ENCODE assay signal across 19 cellular contexts in genomic region chr2:211331736-211332135, GRCh38.
DNase-seq lines count a peak whose midpoint lies in the region; ATAC-seq and TF ChIP-seq lines count a peak whose summit lies in the region.
"Had no signal": no experiment of that assay in that cellular context is flagged by ENCODE, and none has a peak within 500 bp of the region (broad histone marks: within the 10 kb centered on the region; RNA-seq: fewer than 3 reads in every experiment).

No MANE protein-coding gene starts in this region.

- ATAC-seq in HG02981 (IDR thresholded peaks at IDR 0.05; ENCODE audit: unreplicated experiment) (no peak), GM21723 (IDR thresholded peaks at IDR 0.05; ENCODE audit: unreplicated experiment) (no peak), HG03378 (IDR thresholded peaks at IDR 0.05; ENCODE audit: unreplicated experiment) (no peak)
- ATAC-seq: HCT116 had no signal

- intact Hi-C loops in ovary (cut with DNase I), result no loop called here

- DNase-seq in ELF-1 (ENCODE audit: low read depth, low spot score) (peak; percentile 81), iPS DF 19.7 (ENCODE audit: low read depth, low spot score) (peak; percentile 86), iPS-NIHi7 (ENCODE audit: extremely low spot score) (peak; percentile 53), ovary (no peak)
- DNase-seq: GM23248, NCI-H1048, NCI-H187, NCI-H2081 treated with DMSO at 0.1 percent for 48 hours, NCI-H2171, NCI-H226, NCI-H510A, NCI-H69, Peyer's patch, SHP77 treated with DMSO at 0.1 percent for 48 hours had no signal

- no peak for TF ChIP-seq CTCF in ovary (IDR thresholded peaks at IDR 0.05)

- TF ChIP-seq EP300 in ovary (IDR thresholded peaks at IDR 0.05), result no peak

- H3K4me1 ChIP-seq in HUES6 (ENCODE audit: control insufficient read depth, insufficient read depth, low read length), result peaks cover 38% of the 10 kb centered on the region
- H3K4me1 ChIP-seq in ovary (ENCODE audit: insufficient read depth), result no peaks in the 10 kb centered on the region
- H3K4me1 ChIP-seq: Peyer's patch had no signal

- H3K4me3 ChIP-seq in HUES6 (ENCODE audit: low read depth, low read length) (0 out of 2 replicates have a peak overlapping the region, but pooled peaks have one; percentile 2), ovary (no peak overlapping the region)
- H3K4me3 ChIP-seq: GM23248, Peyer's patch had no signal

- H3K27ac ChIP-seq in HUES6 (ENCODE audit: low read depth, low read length), result peak overlapping the region; percentile 77; the same call in 1 of the 2 replicates
- no peak overlapping the region for H3K27ac ChIP-seq in ovary
- H3K27ac ChIP-seq: GM23248, Peyer's patch had no signal

- 48 to 52% (median 51%) methylated on average over 2 of the region's 2 CpGs for WGBS in ovary, 3 donors

- H3K9me3 ChIP-seq in HUES6 (ENCODE audit: control insufficient read depth, insufficient read depth, low read depth, low read length) (no peaks in the 10 kb centered on the region), ovary (no peaks in the 10 kb centered on the region)
- H3K9me3 ChIP-seq: Peyer's patch had no signal

- H3K9ac ChIP-seq in HUES6 (ENCODE audit: low read length), result no peak overlapping the region
- H3K9ac ChIP-seq: GM23248 had no signal

- TF ChIP-seq POLR2A in ovary (IDR thresholded peaks at IDR 0.05), result no peak

- H3K27me3 ChIP-seq in HUES6 (ENCODE audit: control insufficient read depth, insufficient read depth, low read length) (no peaks in the 10 kb centered on the region; the same call in 1 of the 2 replicates), ovary (no peaks in the 10 kb centered on the region)
- H3K27me3 ChIP-seq: Peyer's patch had no signal

- H3K36me3 ChIP-seq in HUES6 (ENCODE audit: control insufficient read depth, insufficient read depth, low read length), result no peaks in the 10 kb centered on the region
- no peaks in the 10 kb centered on the region for H3K36me3 ChIP-seq in ovary
- H3K36me3 ChIP-seq: Peyer's patch had no signal

Comparison
In these comparisons a context has a peak if more than half of its experiments do, and no peak if none do; other contexts are left out.
1. DNase-seq: peak in ELF-1 (single experiment), iPS DF 19.7 (single experiment) and iPS-NIHi7 (single experiment); none in ovary (0 of 5).